In the genomic region with DNA sequence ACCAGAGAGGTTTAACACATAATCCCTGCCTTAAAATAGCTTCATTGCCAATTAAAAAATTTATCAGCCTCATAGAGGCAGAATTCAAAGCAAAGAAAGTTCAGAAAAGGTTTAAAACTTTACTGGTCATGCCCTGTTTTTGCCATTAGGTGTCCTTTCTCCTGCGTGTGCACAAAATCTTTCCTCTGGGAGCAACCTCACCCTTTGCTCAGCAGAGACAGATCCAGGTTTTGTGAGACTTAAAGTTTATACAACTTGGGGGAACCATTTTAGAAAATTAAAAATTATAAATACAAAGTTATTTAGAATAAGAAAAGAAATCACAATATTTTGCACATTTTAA, we compare ENCODE assay signal across 1 cellular context.
TF ChIP-seq lines count a peak whose summit lies in the region.

No MANE protein-coding gene starts in this region.

TF ChIP-seq in WTC11, 78 proteins besides CTCF, POLR2A, EP300 and RAD21 (continued from another document):
- TF ChIP-seq, protein P1, sequence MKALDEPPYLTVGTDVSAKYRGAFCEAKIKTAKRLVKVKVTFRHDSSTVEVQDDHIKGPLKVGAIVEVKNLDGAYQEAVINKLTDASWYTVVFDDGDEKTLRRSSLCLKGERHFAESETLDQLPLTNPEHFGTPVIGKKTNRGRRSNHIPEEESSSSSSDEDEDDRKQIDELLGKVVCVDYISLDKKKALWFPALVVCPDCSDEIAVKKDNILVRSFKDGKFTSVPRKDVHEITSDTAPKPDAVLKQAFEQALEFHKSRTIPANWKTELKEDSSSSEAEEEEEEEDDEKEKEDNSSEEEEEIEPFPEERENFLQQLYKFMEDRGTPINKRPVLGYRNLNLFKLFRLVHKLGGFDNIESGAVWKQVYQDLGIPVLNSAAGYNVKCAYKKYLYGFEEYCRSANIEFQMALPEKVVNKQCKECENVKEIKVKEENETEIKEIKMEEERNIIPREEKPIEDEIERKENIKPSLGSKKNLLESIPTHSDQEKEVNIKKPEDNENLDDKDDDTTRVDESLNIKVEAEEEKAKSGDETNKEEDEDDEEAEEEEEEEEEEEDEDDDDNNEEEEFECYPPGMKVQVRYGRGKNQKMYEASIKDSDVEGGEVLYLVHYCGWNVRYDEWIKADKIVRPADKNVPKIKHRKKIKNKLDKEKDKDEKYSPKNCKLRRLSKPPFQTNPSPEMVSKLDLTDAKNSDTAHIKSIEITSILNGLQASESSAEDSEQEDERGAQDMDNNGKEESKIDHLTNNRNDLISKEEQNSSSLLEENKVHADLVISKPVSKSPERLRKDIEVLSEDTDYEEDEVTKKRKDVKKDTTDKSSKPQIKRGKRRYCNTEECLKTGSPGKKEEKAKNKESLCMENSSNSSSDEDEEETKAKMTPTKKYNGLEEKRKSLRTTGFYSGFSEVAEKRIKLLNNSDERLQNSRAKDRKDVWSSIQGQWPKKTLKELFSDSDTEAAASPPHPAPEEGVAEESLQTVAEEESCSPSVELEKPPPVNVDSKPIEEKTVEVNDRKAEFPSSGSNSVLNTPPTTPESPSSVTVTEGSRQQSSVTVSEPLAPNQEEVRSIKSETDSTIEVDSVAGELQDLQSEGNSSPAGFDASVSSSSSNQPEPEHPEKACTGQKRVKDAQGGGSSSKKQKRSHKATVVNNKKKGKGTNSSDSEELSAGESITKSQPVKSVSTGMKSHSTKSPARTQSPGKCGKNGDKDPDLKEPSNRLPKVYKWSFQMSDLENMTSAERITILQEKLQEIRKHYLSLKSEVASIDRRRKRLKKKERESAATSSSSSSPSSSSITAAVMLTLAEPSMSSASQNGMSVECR (CRISPR knock-in tag; IDR thresholded peaks at IDR 0.05; ENCODE audit: borderline replicate concordance), result no peak
- TF ChIP-seq PRRX2 (CRISPR knock-in tag; IDR thresholded peaks at IDR 0.05) (no peak), MYBL2 (CRISPR knock-in tag; IDR thresholded peaks at IDR 0.05) (no peak), ZBTB21 (CRISPR knock-in tag; IDR thresholded peaks at IDR 0.05; ENCODE audit: borderline replicate concordance) (no peak), HMGA2 (CRISPR knock-in tag; IDR thresholded peaks at IDR 0.05) (no peak), CREM (CRISPR knock-in tag; IDR thresholded peaks at IDR 0.05) (no peak), CREB1 (CRISPR knock-in tag; IDR thresholded peaks at IDR 0.05) (no peak), GABPB1 (CRISPR knock-in tag; IDR thresholded peaks at IDR 0.05) (no peak), FOXP1 (CRISPR knock-in tag; IDR thresholded peaks at IDR 0.05; ENCODE audit: borderline replicate concordance) (no peak), OVOL2 (CRISPR knock-in tag; IDR thresholded peaks at IDR 0.05; ENCODE audit: borderline replicate concordance) (no peak), IRF2 (CRISPR knock-in tag; IDR thresholded peaks at IDR 0.05; ENCODE audit: borderline replicate concordance, low read depth) (no peak), ZNF121 (CRISPR knock-in tag; IDR thresholded peaks at IDR 0.05) (no peak)
- TF ChIP-seq, protein P2, sequence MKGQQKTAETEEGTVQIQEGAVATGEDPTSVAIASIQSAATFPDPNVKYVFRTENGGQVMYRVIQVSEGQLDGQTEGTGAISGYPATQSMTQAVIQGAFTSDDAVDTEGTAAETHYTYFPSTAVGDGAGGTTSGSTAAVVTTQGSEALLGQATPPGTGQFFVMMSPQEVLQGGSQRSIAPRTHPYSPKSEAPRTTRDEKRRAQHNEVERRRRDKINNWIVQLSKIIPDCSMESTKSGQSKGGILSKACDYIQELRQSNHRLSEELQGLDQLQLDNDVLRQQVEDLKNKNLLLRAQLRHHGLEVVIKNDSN (CRISPR knock-in tag; IDR thresholded peaks at IDR 0.05), result no peak
- TF ChIP-seq, protein P3, sequence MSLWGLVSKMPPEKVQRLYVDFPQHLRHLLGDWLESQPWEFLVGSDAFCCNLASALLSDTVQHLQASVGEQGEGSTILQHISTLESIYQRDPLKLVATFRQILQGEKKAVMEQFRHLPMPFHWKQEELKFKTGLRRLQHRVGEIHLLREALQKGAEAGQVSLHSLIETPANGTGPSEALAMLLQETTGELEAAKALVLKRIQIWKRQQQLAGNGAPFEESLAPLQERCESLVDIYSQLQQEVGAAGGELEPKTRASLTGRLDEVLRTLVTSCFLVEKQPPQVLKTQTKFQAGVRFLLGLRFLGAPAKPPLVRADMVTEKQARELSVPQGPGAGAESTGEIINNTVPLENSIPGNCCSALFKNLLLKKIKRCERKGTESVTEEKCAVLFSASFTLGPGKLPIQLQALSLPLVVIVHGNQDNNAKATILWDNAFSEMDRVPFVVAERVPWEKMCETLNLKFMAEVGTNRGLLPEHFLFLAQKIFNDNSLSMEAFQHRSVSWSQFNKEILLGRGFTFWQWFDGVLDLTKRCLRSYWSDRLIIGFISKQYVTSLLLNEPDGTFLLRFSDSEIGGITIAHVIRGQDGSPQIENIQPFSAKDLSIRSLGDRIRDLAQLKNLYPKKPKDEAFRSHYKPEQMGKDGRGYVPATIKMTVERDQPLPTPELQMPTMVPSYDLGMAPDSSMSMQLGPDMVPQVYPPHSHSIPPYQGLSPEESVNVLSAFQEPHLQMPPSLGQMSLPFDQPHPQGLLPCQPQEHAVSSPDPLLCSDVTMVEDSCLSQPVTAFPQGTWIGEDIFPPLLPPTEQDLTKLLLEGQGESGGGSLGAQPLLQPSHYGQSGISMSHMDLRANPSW (CRISPR knock-in tag; conservative IDR thresholded peaks at IDR 0.05; ENCODE audit: low read depth), result no peak
- TF ChIP-seq, protein P4, sequence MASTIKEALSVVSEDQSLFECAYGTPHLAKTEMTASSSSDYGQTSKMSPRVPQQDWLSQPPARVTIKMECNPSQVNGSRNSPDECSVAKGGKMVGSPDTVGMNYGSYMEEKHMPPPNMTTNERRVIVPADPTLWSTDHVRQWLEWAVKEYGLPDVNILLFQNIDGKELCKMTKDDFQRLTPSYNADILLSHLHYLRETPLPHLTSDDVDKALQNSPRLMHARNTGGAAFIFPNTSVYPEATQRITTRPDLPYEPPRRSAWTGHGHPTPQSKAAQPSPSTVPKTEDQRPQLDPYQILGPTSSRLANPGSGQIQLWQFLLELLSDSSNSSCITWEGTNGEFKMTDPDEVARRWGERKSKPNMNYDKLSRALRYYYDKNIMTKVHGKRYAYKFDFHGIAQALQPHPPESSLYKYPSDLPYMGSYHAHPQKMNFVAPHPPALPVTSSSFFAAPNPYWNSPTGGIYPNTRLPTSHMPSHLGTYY (CRISPR knock-in tag; IDR thresholded peaks at IDR 0.05), result no peak
- TF ChIP-seq, protein P5, sequence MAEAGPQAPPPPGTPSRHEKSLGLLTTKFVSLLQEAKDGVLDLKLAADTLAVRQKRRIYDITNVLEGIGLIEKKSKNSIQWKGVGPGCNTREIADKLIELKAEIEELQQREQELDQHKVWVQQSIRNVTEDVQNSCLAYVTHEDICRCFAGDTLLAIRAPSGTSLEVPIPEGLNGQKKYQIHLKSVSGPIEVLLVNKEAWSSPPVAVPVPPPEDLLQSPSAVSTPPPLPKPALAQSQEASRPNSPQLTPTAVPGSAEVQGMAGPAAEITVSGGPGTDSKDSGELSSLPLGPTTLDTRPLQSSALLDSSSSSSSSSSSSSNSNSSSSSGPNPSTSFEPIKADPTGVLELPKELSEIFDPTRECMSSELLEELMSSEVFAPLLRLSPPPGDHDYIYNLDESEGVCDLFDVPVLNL (CRISPR knock-in tag; IDR thresholded peaks at IDR 0.05; ENCODE audit: borderline replicate concordance, low read depth), result no peak
- TF ChIP-seq, protein P6, sequence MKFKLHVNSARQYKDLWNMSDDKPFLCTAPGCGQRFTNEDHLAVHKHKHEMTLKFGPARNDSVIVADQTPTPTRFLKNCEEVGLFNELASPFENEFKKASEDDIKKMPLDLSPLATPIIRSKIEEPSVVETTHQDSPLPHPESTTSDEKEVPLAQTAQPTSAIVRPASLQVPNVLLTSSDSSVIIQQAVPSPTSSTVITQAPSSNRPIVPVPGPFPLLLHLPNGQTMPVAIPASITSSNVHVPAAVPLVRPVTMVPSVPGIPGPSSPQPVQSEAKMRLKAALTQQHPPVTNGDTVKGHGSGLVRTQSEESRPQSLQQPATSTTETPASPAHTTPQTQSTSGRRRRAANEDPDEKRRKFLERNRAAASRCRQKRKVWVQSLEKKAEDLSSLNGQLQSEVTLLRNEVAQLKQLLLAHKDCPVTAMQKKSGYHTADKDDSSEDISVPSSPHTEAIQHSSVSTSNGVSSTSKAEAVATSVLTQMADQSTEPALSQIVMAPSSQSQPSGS (CRISPR knock-in tag; IDR thresholded peaks at IDR 0.05; ENCODE audit: borderline replicate concordance, low read depth), result no peak
- TF ChIP-seq, protein P7, sequence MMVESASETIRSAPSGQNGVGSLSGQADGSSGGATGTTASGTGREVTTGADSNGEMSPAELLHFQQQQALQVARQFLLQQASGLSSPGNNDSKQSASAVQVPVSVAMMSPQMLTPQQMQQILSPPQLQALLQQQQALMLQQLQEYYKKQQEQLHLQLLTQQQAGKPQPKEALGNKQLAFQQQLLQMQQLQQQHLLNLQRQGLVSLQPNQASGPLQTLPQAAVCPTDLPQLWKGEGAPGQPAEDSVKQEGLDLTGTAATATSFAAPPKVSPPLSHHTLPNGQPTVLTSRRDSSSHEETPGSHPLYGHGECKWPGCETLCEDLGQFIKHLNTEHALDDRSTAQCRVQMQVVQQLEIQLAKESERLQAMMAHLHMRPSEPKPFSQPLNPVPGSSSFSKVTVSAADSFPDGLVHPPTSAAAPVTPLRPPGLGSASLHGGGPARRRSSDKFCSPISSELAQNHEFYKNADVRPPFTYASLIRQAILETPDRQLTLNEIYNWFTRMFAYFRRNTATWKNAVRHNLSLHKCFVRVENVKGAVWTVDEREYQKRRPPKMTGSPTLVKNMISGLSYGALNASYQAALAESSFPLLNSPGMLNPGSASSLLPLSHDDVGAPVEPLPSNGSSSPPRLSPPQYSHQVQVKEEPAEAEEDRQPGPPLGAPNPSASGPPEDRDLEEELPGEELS (CRISPR knock-in tag; IDR thresholded peaks at IDR 0.05), result no peak
